1 cellular context compared by ENCODE assay signal in the genomic region with DNA sequence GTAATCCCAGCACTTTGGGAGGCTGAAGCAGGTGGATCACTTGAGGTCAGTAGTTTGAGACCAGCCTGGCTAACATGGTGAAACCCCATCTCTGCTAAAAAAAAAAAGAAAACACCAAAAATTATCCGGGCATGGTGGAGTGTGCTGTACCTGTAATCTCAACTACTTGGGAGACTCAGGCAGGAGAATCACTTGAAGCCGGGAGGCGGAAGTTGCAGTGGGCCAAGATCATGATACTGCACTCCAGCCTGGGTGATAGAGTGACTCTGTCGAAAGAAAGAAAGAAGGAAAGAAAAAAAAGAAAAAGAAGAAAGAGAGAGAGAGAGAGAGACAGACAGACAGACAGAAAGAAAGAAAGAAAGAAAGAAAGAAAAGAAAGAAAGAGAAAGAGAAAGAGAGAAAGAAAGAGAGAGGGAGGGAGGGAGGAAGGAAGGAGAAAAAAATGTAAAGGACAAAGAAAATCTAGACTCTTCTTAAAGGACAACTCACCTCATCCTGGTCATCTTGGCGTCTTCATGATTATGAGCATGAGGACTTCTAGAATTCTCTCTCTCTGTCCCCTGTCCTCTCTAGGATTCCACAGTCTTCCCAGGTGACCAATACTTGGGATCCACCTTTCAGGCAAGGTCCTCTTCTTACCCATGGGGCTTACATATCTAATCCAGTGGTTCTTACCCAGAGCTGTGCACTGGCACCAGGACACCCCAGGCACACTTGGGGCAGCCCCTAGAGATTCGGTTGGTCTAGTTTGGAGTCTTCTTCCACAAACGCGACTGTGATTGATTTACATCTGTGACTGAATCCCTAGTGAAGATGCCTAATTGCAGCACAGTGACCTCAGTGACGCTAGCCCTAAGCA.
TF ChIP-seq lines count a peak whose summit lies in the region.

No MANE protein-coding gene starts in this region.

TF ChIP-seq in K562, 482 proteins besides CTCF, POLR2A, EP300 and RAD21 (continued from another document and continues in another):
- TF ChIP-seq, protein P1, sequence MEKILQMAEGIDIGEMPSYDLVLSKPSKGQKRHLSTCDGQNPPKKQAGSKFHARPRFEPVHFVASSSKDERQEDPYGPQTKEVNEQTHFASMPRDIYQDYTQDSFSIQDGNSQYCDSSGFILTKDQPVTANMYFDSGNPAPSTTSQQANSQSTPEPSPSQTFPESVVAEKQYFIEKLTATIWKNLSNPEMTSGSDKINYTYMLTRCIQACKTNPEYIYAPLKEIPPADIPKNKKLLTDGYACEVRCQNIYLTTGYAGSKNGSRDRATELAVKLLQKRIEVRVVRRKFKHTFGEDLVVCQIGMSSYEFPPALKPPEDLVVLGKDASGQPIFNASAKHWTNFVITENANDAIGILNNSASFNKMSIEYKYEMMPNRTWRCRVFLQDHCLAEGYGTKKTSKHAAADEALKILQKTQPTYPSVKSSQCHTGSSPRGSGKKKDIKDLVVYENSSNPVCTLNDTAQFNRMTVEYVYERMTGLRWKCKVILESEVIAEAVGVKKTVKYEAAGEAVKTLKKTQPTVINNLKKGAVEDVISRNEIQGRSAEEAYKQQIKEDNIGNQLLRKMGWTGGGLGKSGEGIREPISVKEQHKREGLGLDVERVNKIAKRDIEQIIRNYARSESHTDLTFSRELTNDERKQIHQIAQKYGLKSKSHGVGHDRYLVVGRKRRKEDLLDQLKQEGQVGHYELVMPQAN (IDR thresholded peaks at IDR 0.05; ENCODE audit: borderline replicate concordance): no peak; the same call in 1 of the 2 replicates
- TF ChIP-seq KLF6 (CRISPR knock-in tag; IDR thresholded peaks at IDR 0.05; ENCODE audit: borderline replicate concordance) (no peak), PHB2 (IDR thresholded peaks at IDR 0.05; ENCODE audit: low read depth) (peak; percentile 71; the same call in 1 of the 2 replicates), USF1 (CRISPR knock-in tag; IDR thresholded peaks at IDR 0.05) (0 out of 2 replicates have a peak, but pooled peaks have one; percentile 35), CTBP1 (IDR thresholded peaks at IDR 0.05; ENCODE audit: borderline replicate concordance) (peak; percentile 55), HNRNPH1 (optimal IDR thresholded peaks at IDR 0.05; ENCODE audit: low read depth, low read length) (no peak), ZNF699 (CRISPR knock-in tag; IDR thresholded peaks at IDR 0.05; ENCODE audit: insufficient replicate concordance) (no peak), CEBPG (CRISPR knock-in tag; IDR thresholded peaks at IDR 0.05) (no peak), CEBPG (tag; conservative IDR thresholded peaks at IDR 0.05 in 1 of 2, IDR thresholded peaks at IDR 0.05 in 1 of 2) (no peak), CREM (IDR thresholded peaks at IDR 0.05; ENCODE audit: low read depth) (no peak), TRIM24 (IDR thresholded peaks at IDR 0.05) (peak in 1 of 2 experiments; percentile 60; a peak in 3 of 4 replicates), PRDM10 (IDR thresholded peaks at IDR 0.05; ENCODE audit: partially characterized antibody) (no peak), THRB (CRISPR knock-in tag; conservative IDR thresholded peaks at IDR 0.05) (peak; percentile 89), NFATC3 (IDR thresholded peaks at IDR 0.05) (no peak), CBFB (CRISPR knock-in tag; IDR thresholded peaks at IDR 0.05) (peak; percentile 70; the same call in 1 of the 2 replicates), KAT7 (CRISPR knock-in tag; IDR thresholded peaks at IDR 0.05; ENCODE audit: borderline replicate concordance) (no peak), ZNF512 (tag; IDR thresholded peaks at IDR 0.05) (peak; percentile 99), RUNX1 (IDR thresholded peaks at IDR 0.05; ENCODE audit: low read depth) (no peak), HBP1 (CRISPR knock-in tag; IDR thresholded peaks at IDR 0.05) (peak; percentile 88; the same call in 1 of the 2 replicates), SRSF1 (IDR thresholded peaks at IDR 0.05; ENCODE audit: low read depth, low read length) (no peak), ZNF609 (CRISPR knock-in tag; IDR thresholded peaks at IDR 0.05; ENCODE audit: borderline replicate concordance) (peak; percentile 70), ZEB2 (IDR thresholded peaks at IDR 0.05) (0 out of 2 replicates have a peak, but pooled peaks have one; percentile 38), RBM39 (optimal IDR thresholded peaks at IDR 0.05; ENCODE audit: low read depth, low read length) (peak; percentile 52), ZNF696 (CRISPR knock-in tag; conservative IDR thresholded peaks at IDR 0.05) (no peak), ARHGAP35 (IDR thresholded peaks at IDR 0.05; ENCODE audit: partially characterized antibody) (peak; percentile 85), ZNF764 (CRISPR knock-in tag; IDR thresholded peaks at IDR 0.05; ENCODE audit: low read depth) (no peak), NFIX (CRISPR knock-in tag; IDR thresholded peaks at IDR 0.05; ENCODE audit: low read depth) (no peak), OTX1 (CRISPR knock-in tag; IDR thresholded peaks at IDR 0.05) (peak; percentile 93)
- TF ChIP-seq, protein P2, sequence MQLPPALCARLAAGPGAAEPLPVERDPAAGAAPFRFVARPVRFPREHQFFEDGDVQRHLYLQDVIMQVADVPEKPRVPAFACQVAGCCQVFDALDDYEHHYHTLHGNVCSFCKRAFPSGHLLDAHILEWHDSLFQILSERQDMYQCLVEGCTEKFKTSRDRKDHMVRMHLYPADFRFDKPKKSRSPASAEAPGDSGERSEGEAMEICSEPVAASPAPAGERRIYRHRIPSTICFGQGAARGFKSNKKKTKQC (CRISPR knock-in tag; IDR thresholded peaks at IDR 0.05): no peak
- TF ChIP-seq, protein P3, sequence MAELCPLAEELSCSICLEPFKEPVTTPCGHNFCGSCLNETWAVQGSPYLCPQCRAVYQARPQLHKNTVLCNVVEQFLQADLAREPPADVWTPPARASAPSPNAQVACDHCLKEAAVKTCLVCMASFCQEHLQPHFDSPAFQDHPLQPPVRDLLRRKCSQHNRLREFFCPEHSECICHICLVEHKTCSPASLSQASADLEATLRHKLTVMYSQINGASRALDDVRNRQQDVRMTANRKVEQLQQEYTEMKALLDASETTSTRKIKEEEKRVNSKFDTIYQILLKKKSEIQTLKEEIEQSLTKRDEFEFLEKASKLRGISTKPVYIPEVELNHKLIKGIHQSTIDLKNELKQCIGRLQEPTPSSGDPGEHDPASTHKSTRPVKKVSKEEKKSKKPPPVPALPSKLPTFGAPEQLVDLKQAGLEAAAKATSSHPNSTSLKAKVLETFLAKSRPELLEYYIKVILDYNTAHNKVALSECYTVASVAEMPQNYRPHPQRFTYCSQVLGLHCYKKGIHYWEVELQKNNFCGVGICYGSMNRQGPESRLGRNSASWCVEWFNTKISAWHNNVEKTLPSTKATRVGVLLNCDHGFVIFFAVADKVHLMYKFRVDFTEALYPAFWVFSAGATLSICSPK (IDR thresholded peaks at IDR 0.05; ENCODE audit: borderline replicate concordance): peak; percentile 96; the same call in 1 of the 2 replicates
